Comparison of ENCODE assay signal across 12 cellular contexts in the genomic region with DNA sequence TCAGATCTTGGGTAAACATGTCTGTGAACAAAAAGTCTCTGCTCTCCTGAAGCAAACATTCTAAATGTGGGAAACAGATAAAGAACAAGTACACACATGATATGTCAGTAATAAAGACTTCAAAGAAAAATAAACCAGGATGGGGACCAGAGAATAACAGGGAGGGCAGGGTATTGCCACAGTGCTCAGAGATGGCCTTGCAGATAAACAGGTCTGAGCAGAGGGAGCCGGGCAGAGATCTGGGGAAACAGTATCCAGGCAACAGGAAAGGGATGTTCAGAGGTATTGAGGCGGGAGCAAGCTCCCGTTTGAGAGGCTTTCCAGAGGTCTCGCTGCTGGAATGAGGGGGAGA. TPM values are rescaled to one million over a fixed set of nuclear protein-coding genes. Genes with fewer than 3 reads are reported as not detected.
DNase-seq lines count a peak whose midpoint lies in the region; ATAC-seq and TF ChIP-seq lines count a peak whose summit lies in the region.
"Had no signal": no experiment of that assay in that cellular context is flagged by ENCODE, and none has a peak within 500 bp of the region (broad histone marks: within the 10 kb centered on the region; RNA-seq: fewer than 3 reads in every experiment).

No MANE protein-coding gene starts in this region.

- H3K4me3 Mint-ChIP-seq in T-helper 2 cell treated with Interferon-gamma antibody and Interleukin-4, amounts not matched to agents 5 μg/mL and 100 μg/mL, for 36 hours, result peak overlapping the region; percentile 81
- peak overlapping the region; percentile 75 for H3K4me3 Mint-ChIP-seq in T-helper 17 cell
- peak overlapping the region; percentile 42 for H3K4me3 Mint-ChIP-seq in endothelial cell (ENCODE audit: unreplicated experiment)

- no peak for TF ChIP-seq POLR2A in prostate gland (IDR thresholded peaks at IDR 0.05)

- TF ChIP-seq CTCF in endothelial cell (IDR thresholded peaks at IDR 0.05; ENCODE audit: unreplicated experiment), result no peak
- no peak for TF ChIP-seq CTCF in prostate gland (IDR thresholded peaks at IDR 0.05)

- H3K27me3 Mint-ChIP-seq in T-helper 2 cell treated with Interferon-gamma antibody and Interleukin-4, amounts not matched to agents 5 μg/mL and 100 μg/mL, for 36 hours (ENCODE audit: low read depth), result no peaks in the 10 kb centered on the region
- H3K27me3 Mint-ChIP-seq in T-helper 17 cell (no peaks in the 10 kb centered on the region), endothelial cell (ENCODE audit: unreplicated experiment) (peaks cover 5% of the 10 kb centered on the region)

- H3K36me3 Mint-ChIP-seq in T-helper 2 cell treated with Interferon-gamma antibody and Interleukin-4, amounts not matched to agents 5 μg/mL and 100 μg/mL, for 36 hours (ENCODE audit: low read depth), result peaks cover 41% of the 10 kb centered on the region
- H3K36me3 Mint-ChIP-seq in T-helper 17 cell (ENCODE audit: low read depth) (peaks cover 13% of the 10 kb centered on the region), endothelial cell (ENCODE audit: low read depth, unreplicated experiment) (peaks cover 13% of the 10 kb centered on the region)

- peak overlapping the region; percentile 47 to 79 for H3K27ac ChIP-seq in prostate gland
- H3K27ac ChIP-seq: epithelial cell of prostate had no signal

- DNase-seq in T-helper 2 cell treated with Interferon-gamma antibody and Interleukin-4, amounts not matched to agents 5 μg/mL and 100 μg/mL, for 36 hours (ENCODE audit: low spot score), result no peak
- DNase-seq in T-helper 2 cell (no peak), T-helper 17 cell (no peak), endothelial cell (ENCODE audit: low spot score) (no peak), prostate gland (ENCODE audit: low spot score) (peak; percentile 74), HuH-7.5 (ENCODE audit: low spot score) (no peak), middle frontal gyrus (ENCODE audit: extremely low spot score, low spot score) (no peak)
- DNase-seq: midbrain, NCI-H1092 treated with DMSO at 0.1 percent for 48 hours, trophoblast cell had no signal

- no peaks in the 10 kb centered on the region for H3K9me3 Mint-ChIP-seq in T-helper 2 cell treated with Interferon-gamma antibody and Interleukin-4, amounts not matched to agents 5 μg/mL and 100 μg/mL, for 36 hours
- no peaks in the 10 kb centered on the region for H3K9me3 Mint-ChIP-seq in endothelial cell (ENCODE audit: unreplicated experiment)

- no peak overlapping the region for H3K4me3 ChIP-seq in prostate gland

- peak overlapping the region; percentile 80 for H3K27ac Mint-ChIP-seq in T-helper 2 cell treated with Interferon-gamma antibody and Interleukin-4, amounts not matched to agents 5 μg/mL and 100 μg/mL, for 36 hours
- H3K27ac Mint-ChIP-seq in T-helper 17 cell, result peak overlapping the region; percentile 96
- H3K27ac Mint-ChIP-seq in endothelial cell (ENCODE audit: unreplicated experiment), result peak overlapping the region; percentile 54

- no peaks in the 10 kb centered on the region for H3K27me3 ChIP-seq in prostate gland (replicated peaks; ENCODE audit: insufficient read depth)

- H3K4me1 Mint-ChIP-seq in T-helper 2 cell treated with Interferon-gamma antibody and Interleukin-4, amounts not matched to agents 5 μg/mL and 100 μg/mL, for 36 hours (ENCODE audit: low read depth), result peaks cover 31% of the 10 kb centered on the region
- H3K4me1 Mint-ChIP-seq in T-helper 17 cell (peaks cover 38% of the 10 kb centered on the region), endothelial cell (ENCODE audit: unreplicated experiment) (peaks cover 33% of the 10 kb centered on the region)

- intact Hi-C loops in prostate gland (cut with DNase I), result loop anchor here (5.0 kb wide), 1 partner anchor 32 kb away; no protein-coding TSS in a partner anchor

- H3K36me3 ChIP-seq in prostate gland, result peaks cover 0 to 4% of the 10 kb centered on the region in 2 donors

- H3K4me1 ChIP-seq in prostate gland (replicated peaks), result peaks cover 22% of the 10 kb centered on the region

- 17% methylated on average over 4 of the region's 4 CpGs for WGBS in prostate gland

- H3K9me3 ChIP-seq in T-helper 17 cell (ENCODE audit: control insufficient read depth, low read length, poor library complexity, severe bottlenecking), result no peaks in the 10 kb centered on the region
- H3K9me3 ChIP-seq in prostate gland, result no peaks in the 10 kb centered on the region

- ATAC-seq in T-helper 17 cell, result no peak
- no peak for ATAC-seq in HG02571 (IDR thresholded peaks at IDR 0.05; ENCODE audit: unreplicated experiment)

RNA-seq across cellular contexts. Expression of a gene that starts 2.9 kb away (rescaled TPM):
- total RNA-seq in T-helper 17 cell (10 to 100 TPM in 1 of 2 donors, 1 to 10 TPM in 1; 9.2 to 13.1 TPM), endothelial cell (ENCODE audit: unreplicated experiment) (15.5 TPM), prostate gland (10 to 100 TPM; 48.7 to 56.7 TPM)

RNA-seq across cellular contexts. Expression of a gene that starts 10.9 kb away (rescaled TPM):
- total RNA-seq in T-helper 17 cell (1 to 10 TPM in 1 of 2 donors, under 1 TPM in 1; 0.52 to 1.8 TPM), endothelial cell (ENCODE audit: unreplicated experiment) (not detected), prostate gland (under 1 TPM; 0.34 to 0.46 TPM)

RNA-seq across cellular contexts. Expression of a gene that starts 22.5 kb away (rescaled TPM):
- not detected for total RNA-seq in T-helper 17 cell
- not detected for total RNA-seq in endothelial cell (ENCODE audit: unreplicated experiment)
- under 1 TPM; 0.68 to 0.80 TPM for total RNA-seq in prostate gland

RNA-seq across cellular contexts. Expression of a gene that starts 59.7 kb away (rescaled TPM):
- not detected for total RNA-seq in T-helper 17 cell
- total RNA-seq in endothelial cell (ENCODE audit: unreplicated experiment), result not detected
- total RNA-seq in prostate gland, result under 1 TPM in 1 of 2 donors, not detected in 1; 0.45 TPM
